ENCODE assay signal across 21 cellular contexts in the genomic region with DNA sequence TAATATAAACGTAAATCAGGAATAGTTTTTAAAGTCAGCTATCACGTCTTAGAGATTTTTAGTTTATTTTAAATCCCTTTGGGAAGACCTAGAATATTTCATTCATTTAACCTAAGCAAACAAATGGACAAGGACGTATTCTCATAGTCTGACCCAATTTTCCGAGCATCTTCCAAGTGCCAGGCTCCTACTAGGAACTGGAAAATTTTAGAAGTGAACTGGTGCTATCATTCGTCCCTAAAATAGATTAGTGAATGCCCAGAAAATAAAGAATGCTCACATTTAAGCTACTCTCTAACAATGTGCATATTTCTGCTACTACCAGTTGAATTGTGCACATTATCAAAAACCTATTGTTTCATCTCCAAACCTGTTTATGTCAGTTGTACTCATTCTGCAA.
"Had no signal": no experiment of that assay in that cellular context is flagged by ENCODE, and none has a peak within 500 bp of the region (broad histone marks: within the 10 kb centered on the region; RNA-seq: fewer than 3 reads in every experiment).

No MANE protein-coding gene starts in this region.

- H3K4me1 ChIP-seq: esophagus muscularis mucosa, gastroesophageal sphincter had no signal

- H3K9me3 ChIP-seq: esophagus muscularis mucosa, gastroesophageal sphincter, heart left ventricle, left lung, lower lobe of right lung, mucosa of descending colon had no signal

- H3K36me3 Mint-ChIP-seq: mesothelial cell of epicardium had no signal

- H3K4me3 Mint-ChIP-seq: immature natural killer cell, mesothelial cell of epicardium, naive B cell had no signal

- H3K27ac ChIP-seq: coronary artery, esophagus muscularis mucosa, foreskin keratinocyte, gastroesophageal sphincter, heart left ventricle, hepatocyte, left lung, lower lobe of right lung had no signal

- H3K9me3 Mint-ChIP-seq: immature natural killer cell, mesothelial cell of epicardium had no signal

- DNase-seq: effector CD4-positive, alpha-beta T cell; effector memory CD4-positive, alpha-beta T cell; foreskin keratinocyte; heart left ventricle; hypothalamus; immature natural killer cell; islet precursor cell; left cardiac atrium; left lung; left ventricle myocardium superior; lower lobe of right lung; mesenchymal stem cell; mucosa of descending colon; naive B cell had no signal

- H3K27ac Mint-ChIP-seq: mesothelial cell of epicardium had no signal

- FAIRE-seq: colon, endothelial cell of umbilical vein had no signal

- H3K27me3 Mint-ChIP-seq: naive B cell had no signal

- H3K4me3 ChIP-seq: coronary artery, esophagus muscularis mucosa, gastroesophageal sphincter, heart left ventricle, hepatocyte, left lung, lower lobe of right lung, mucosa of descending colon had no signal

- H3K36me3 ChIP-seq: left lung had no signal

- ATAC-seq: gastroesophageal sphincter, heart left ventricle, left cardiac atrium, left lung, left ventricle myocardium superior, lower lobe of right lung had no signal
